In genomic region chr1:53197301-53198205, GRCh38 we compare ENCODE assay signal across 1 cellular context.
TF ChIP-seq lines count a peak whose summit lies in the region.

No MANE protein-coding gene starts in this region.

TF ChIP-seq in K562, 482 proteins besides CTCF, POLR2A, EP300 and RAD21 (continued from another document):
- TF ChIP-seq CBX3 (IDR thresholded peaks at IDR 0.05; ENCODE audit: borderline replicate concordance in 1 of 2, low read length in 2 of 2) (no peak), U2AF1 (optimal IDR thresholded peaks at IDR 0.05; ENCODE audit: low read depth, low read length) (no peak), ZBTB5 (IDR thresholded peaks at IDR 0.05) (0 out of 2 replicates have a peak, but pooled peaks have one; percentile 32), ETV1 (tag; conservative IDR thresholded peaks at IDR 0.05; ENCODE audit: low read depth) (0 out of 2 replicates have a peak, but pooled peaks have one; percentile 8), PHB (CRISPR knock-in tag; IDR thresholded peaks at IDR 0.05) (no peak), ZC3H4 (CRISPR knock-in tag; IDR thresholded peaks at IDR 0.05; ENCODE audit: borderline replicate concordance) (0 out of 2 replicates have a peak, but pooled peaks have one; percentile 7), ZNF436 (CRISPR knock-in tag; IDR thresholded peaks at IDR 0.05) (no peak), ELF2 (CRISPR knock-in tag; IDR thresholded peaks at IDR 0.05) (no peak)
- TF ChIP-seq, protein P1, sequence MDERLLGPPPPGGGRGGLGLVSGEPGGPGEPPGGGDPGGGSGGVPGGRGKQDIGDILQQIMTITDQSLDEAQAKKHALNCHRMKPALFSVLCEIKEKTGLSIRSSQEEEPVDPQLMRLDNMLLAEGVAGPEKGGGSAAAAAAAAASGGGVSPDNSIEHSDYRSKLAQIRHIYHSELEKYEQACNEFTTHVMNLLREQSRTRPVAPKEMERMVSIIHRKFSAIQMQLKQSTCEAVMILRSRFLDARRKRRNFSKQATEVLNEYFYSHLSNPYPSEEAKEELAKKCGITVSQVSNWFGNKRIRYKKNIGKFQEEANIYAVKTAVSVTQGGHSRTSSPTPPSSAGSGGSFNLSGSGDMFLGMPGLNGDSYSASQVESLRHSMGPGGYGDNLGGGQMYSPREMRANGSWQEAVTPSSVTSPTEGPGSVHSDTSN (CRISPR knock-in tag; IDR thresholded peaks at IDR 0.05; ENCODE audit: low read depth): no peak
- TF ChIP-seq, protein P1 (tag; conservative IDR thresholded peaks at IDR 0.05; ENCODE audit: low read depth): peak; percentile 70
